ENCODE assay signal across 1 cellular context in genomic region chr16:57355898-57356414, GRCh38.
A peak's percentile ranks its signal among the peaks of the same experiment; 100 is the strongest.
TF ChIP-seq lines count a peak whose summit lies in the region.

No MANE protein-coding gene starts in this region.

TF ChIP-seq in GM12878, 131 proteins besides CTCF, POLR2A, EP300 and RAD21:
- TF ChIP-seq DPF2 (IDR thresholded peaks at IDR 0.05) (0 out of 2 replicates have a peak, but pooled peaks have one; percentile 36), ZBTB11 (CRISPR knock-in tag; IDR thresholded peaks at IDR 0.05) (no peak), GABPA (IDR thresholded peaks at IDR 0.05; ENCODE audit: low read depth) (no peak)
